Comparison of ENCODE assay signal across 8 cellular contexts in the genomic region with DNA sequence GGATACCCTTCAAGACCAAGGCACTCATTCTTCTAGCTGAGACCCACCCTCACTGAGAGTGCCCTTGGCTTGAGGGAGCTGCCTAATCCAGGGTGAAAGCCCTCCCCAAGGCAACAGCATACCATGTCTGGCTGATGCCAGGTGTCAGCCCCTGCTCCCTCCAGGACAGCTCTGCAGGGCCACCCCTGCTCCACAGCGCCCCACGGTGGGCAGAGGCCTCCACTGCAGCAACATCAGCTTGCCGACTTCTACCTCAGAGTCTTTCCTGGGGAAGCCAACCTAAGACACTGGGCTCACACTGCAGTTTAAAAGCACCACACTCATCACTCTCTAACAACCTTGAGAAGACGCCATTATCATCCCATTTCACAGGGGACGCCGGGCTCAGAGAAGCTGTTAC. TPM values are rescaled to one million over a fixed set of nuclear protein-coding genes. Genes with fewer than 3 reads are reported as not detected.
A peak's percentile ranks its signal among the peaks of the same experiment; 100 is the strongest.
DNase-seq lines count a peak whose midpoint lies in the region; ATAC-seq and TF ChIP-seq lines count a peak whose summit lies in the region.

No MANE protein-coding gene starts in this region.

- H3K27me3 ChIP-seq in fibroblast of lung (ENCODE audit: control insufficient read depth, insufficient read depth, low read length): no peaks in the 10 kb centered on the region

- H3K36me3 ChIP-seq in HEK293 (ENCODE audit: control insufficient read depth in 2 of 2, insufficient read depth in 1 of 2, low read length in 2 of 2) (no peaks in the 10 kb centered on the region; a peak in 1 of 3 replicates), fibroblast of lung (ENCODE audit: control insufficient read depth, insufficient read depth, low read length) (no peaks in the 10 kb centered on the region)

- H3K4me1 ChIP-seq in HEK293 (ENCODE audit: control insufficient read depth, insufficient read depth, low read length) (no peaks in the 10 kb centered on the region), fibroblast of lung (ENCODE audit: control insufficient read depth, extremely low read depth, insufficient read depth, low read length) (no peaks in the 10 kb centered on the region)

- DNase-seq in COLO668 (lab: John Stamatoyannopoulos, UW; ENCODE audit: unreplicated experiment): peak; percentile 55
- DNase-seq in activated CD4-positive, alpha-beta T cell treated with anti-CD3 and anti-CD28 coated beads, Interleukin-2, amount 50 U/mL, for 1 hour: peak; percentile 39
- peak in 1 of 2 donors; percentile 12 for DNase-seq in fibroblast of lung (ENCODE audit: low read depth in 2 of 2)
- peak; percentile 57 for DNase-seq in stimulated activated CD4-positive, alpha-beta T cell treated with anti-CD3 and anti-CD28 coated beads, Interleukin-15, amount 100 ng/mL, for 24 hours
- DNase-seq in SW 1271 (lab: John Stamatoyannopoulos, UW): no peak
- DNase-seq in OCI-M2 (lab: John Stamatoyannopoulos, UW; ENCODE audit: unreplicated experiment): no peak

- H4K20me1 ChIP-seq in fibroblast of lung (ENCODE audit: control insufficient read depth, extremely low read depth, insufficient read depth, low read length): no peaks in the 10 kb centered on the region

- H3K9me3 ChIP-seq in HEK293 (ENCODE audit: control insufficient read depth, insufficient read depth, low read depth, low read length) (no peaks in the 10 kb centered on the region), fibroblast of lung (ENCODE audit: control insufficient read depth, insufficient read depth, low read depth, low read length) (no peaks in the 10 kb centered on the region)

- H3K4me2 ChIP-seq in fibroblast of lung (ENCODE audit: extremely low read depth, insufficient read depth, low read length): no peak overlapping the region

- H3K9ac ChIP-seq in fibroblast of lung (ENCODE audit: insufficient read depth, low read length): no peak overlapping the region

- H3K79me2 ChIP-seq in fibroblast of lung (ENCODE audit: control insufficient read depth, insufficient read depth, low read length): no peaks in the 10 kb centered on the region

- peak; percentile 82 for TF ChIP-seq CTCF in HEK293 (tag by site-specific recombination; IDR thresholded peaks at IDR 0.05)
- peak; percentile 42 to 65 for TF ChIP-seq CTCF in fibroblast of lung (conservative IDR thresholded peaks at IDR 0.05 in 1 of 2, IDR thresholded peaks at IDR 0.05 in 1 of 2; ENCODE audit: low read depth in 1 of 2, low read length in 2 of 2)

- no peak for ATAC-seq in GM18867 (IDR thresholded peaks at IDR 0.05; ENCODE audit: unreplicated experiment)

- H3K4me3 ChIP-seq in HEK293 (ENCODE audit: low read depth, low read length) (no peak overlapping the region), fibroblast of lung (replicated peaks in 1 of 4; ENCODE audit: control extremely low read depth in 1 of 4, insufficient read depth in 1 of 4, low read depth in 3 of 4, low read length in 4 of 4) (no peak overlapping the region)

- CTCF ChIA-PET in HEK293 (lab: Yijun Ruan, JAX): interaction anchor here (0.5 to 2.9 kb wide), 43 partner anchors 9 to 1269 kb away, joined by 3 to 22 read pairs (median 4); partner anchors contain the start of gene ARFGAP3

- H2AFZ ChIP-seq in fibroblast of lung (ENCODE audit: low read length): no peak overlapping the region

- no peak overlapping the region for H3K27ac ChIP-seq in HEK293 (ENCODE audit: extremely low read depth, low read depth, low read length)
- no peak overlapping the region for H3K27ac ChIP-seq in fibroblast of lung (ENCODE audit: insufficient read depth, low read length)

- POLR2A ChIA-PET in HEK293 (lab: Yijun Ruan, JAX): interaction anchor here (1.0 kb wide), 1 partner anchor 30 kb away, joined by 4 read pairs; no protein-coding TSS in a partner anchor

TF ChIP-seq in HEK293, 187 proteins besides CTCF, POLR2A, EP300 and RAD21:
- TF ChIP-seq, protein P1, sequence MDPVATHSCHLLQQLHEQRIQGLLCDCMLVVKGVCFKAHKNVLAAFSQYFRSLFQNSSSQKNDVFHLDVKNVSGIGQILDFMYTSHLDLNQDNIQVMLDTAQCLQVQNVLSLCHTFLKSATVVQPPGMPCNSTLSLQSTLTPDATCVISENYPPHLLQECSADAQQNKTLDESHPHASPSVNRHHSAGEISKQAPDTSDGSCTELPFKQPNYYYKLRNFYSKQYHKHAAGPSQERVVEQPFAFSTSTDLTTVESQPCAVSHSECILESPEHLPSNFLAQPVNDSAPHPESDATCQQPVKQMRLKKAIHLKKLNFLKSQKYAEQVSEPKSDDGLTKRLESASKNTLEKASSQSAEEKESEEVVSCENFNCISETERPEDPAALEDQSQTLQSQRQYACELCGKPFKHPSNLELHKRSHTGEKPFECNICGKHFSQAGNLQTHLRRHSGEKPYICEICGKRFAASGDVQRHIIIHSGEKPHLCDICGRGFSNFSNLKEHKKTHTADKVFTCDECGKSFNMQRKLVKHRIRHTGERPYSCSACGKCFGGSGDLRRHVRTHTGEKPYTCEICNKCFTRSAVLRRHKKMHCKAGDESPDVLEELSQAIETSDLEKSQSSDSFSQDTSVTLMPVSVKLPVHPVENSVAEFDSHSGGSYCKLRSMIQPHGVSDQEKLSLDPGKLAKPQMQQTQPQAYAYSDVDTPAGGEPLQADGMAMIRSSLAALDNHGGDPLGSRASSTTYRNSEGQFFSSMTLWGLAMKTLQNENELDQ (tag by site-specific recombination; IDR thresholded peaks at IDR 0.05; ENCODE audit: low read depth): no peak
- TF ChIP-seq ZNF2 (tag by site-specific recombination; IDR thresholded peaks at IDR 0.05): peak; percentile 100
- peak; percentile 24; the same call in 1 of the 2 replicates for TF ChIP-seq GLIS1 (tag by site-specific recombination; IDR thresholded peaks at IDR 0.05)
- no peak for TF ChIP-seq ZNF510 (tag by site-specific recombination; IDR thresholded peaks at IDR 0.05; ENCODE audit: insufficient replicate concordance)
- 0 out of 2 replicates have a peak, but pooled peaks have one; percentile 25 for TF ChIP-seq ZNF692 (tag by site-specific recombination; IDR thresholded peaks at IDR 0.05)
- no peak for TF ChIP-seq KLF17 (tag by site-specific recombination; IDR thresholded peaks at IDR 0.05)
- TF ChIP-seq ZIC2 (tag by site-specific recombination; IDR thresholded peaks at IDR 0.05): 0 out of 2 replicates have a peak, but pooled peaks have one; percentile 16
- TF ChIP-seq ZNF341 (tag by site-specific recombination; IDR thresholded peaks at IDR 0.05; ENCODE audit: low read depth): 0 out of 2 replicates have a peak, but pooled peaks have one; percentile 29
- TF ChIP-seq ZNF404 (tag by site-specific recombination; IDR thresholded peaks at IDR 0.05): no peak
- peak; percentile 53 for TF ChIP-seq ZNF654 (tag by site-specific recombination; IDR thresholded peaks at IDR 0.05; ENCODE audit: low read depth)

RNA-seq across cellular contexts. Expression of gene TTLL1, which starts 29.0 kb away (rescaled TPM):
- 13.4 and 15.7 TPM in 2 replicates for total RNA-seq in fibroblast of lung
- 11.7 and 15.8 TPM in 2 replicates for polyA plus RNA-seq in fibroblast of lung
- 9.1 and 10.7 TPM in 2 replicates for polyA plus RNA-seq in fibroblast of lung (2012)
- polyA minus RNA-seq in fibroblast of lung (ENCODE audit: low replicate concordance): 14.1 and 19.9 TPM in 2 replicates

RNA-seq across cellular contexts. Expression of gene PACSIN2, which starts 45.3 kb away (rescaled TPM):
- total RNA-seq in fibroblast of lung: 25.4 and 30.1 TPM in 2 replicates
- polyA plus RNA-seq in fibroblast of lung: 41.4 and 55.3 TPM in 2 replicates
- 28.6 and 40.8 TPM in 2 replicates for polyA plus RNA-seq in fibroblast of lung (2012)
- polyA minus RNA-seq in fibroblast of lung (ENCODE audit: low replicate concordance): 18.3 and 26.8 TPM in 2 replicates

RNA-seq across cellular contexts. Expression of gene BIK, which starts 50.3 kb away (rescaled TPM):
- not detected in 2 replicates for total RNA-seq in fibroblast of lung
- polyA plus RNA-seq in fibroblast of lung: not detected in 2 replicates
- polyA plus RNA-seq in fibroblast of lung (2012): not detected in 2 replicates
- polyA minus RNA-seq in fibroblast of lung (ENCODE audit: low replicate concordance): not detected in 2 replicates

Comparison
In these comparisons a context has a peak if more than half of its experiments do, and no peak if none do; other contexts are left out.
1. DNase-seq: peak in COLO668 (single experiment), activated CD4-positive, alpha-beta T cell treated with anti-CD3 and anti-CD28 coated beads, Interleukin-2, amount 50 U/mL, for 1 hour (single experiment) and stimulated activated CD4-positive, alpha-beta T cell treated with anti-CD3 and anti-CD28 coated beads, Interleukin-15, amount 100 ng/mL, for 24 hours (single experiment); none in SW 1271 (0 of 2) and OCI-M2 (single experiment).